In the genomic region with DNA sequence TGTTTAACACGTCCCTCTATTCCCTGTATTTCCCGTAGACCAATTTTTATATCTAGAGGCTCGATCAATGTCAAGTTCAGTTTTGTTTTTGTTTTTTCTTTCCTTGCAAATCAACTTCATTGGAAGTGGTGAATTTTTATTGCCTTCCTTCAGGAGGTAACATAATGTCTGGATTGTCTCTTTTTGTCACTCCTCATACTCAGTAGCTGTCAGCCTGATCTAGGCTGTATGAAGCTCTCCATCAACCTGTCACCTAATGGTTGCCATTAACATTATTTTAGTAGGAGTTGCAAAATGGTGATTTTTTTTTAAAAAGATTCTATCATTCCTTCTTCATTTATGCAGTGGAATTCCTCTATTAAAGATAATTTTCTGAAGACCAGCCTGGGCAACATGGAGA, we compare ENCODE assay signal across 8 cellular contexts.
"Had no signal": no experiment of that assay in that cellular context is flagged by ENCODE, and none has a peak within 500 bp of the region (broad histone marks: within the 10 kb centered on the region; RNA-seq: fewer than 3 reads in every experiment).

No MANE protein-coding gene starts in this region.

- H3K9me3 ChIP-seq: HAP-1 had no signal

- H3K4me3 ChIP-seq: GM23248, GM23338, HAP-1 had no signal

- H3K9ac ChIP-seq: GM23248 had no signal

- H3K27ac ChIP-seq: GM23248 had no signal

- H3K4me2 ChIP-seq: GM23338 had no signal

- DNase-seq: GM23248, GOT3, H7, H9, HCEC 1CT, HFFc6 had no signal

- H3K36me3 ChIP-seq: HAP-1 had no signal

- H2AFZ ChIP-seq: GM23248, GM23338 had no signal
